ENCODE assay signal across 1 cellular context in genomic region chrX:50180073-50180940, GRCh38.
TF ChIP-seq lines count a peak whose summit lies in the region.

No MANE protein-coding gene starts in this region.

TF ChIP-seq in H1, 55 proteins besides CTCF, POLR2A, EP300 and RAD21:
- TF ChIP-seq MAX (IDR thresholded peaks at IDR 0.05) (peak; percentile 61; the same call in 1 of the 2 replicates), SUZ12 (IDR thresholded peaks at IDR 0.05; ENCODE audit: low read length) (no peak), CHD2 (IDR thresholded peaks at IDR 0.05; ENCODE audit: low read length) (no peak), KDM4A (IDR thresholded peaks at IDR 0.05; ENCODE audit: low read depth, low read length, severe bottlenecking) (no peak), ATF2 (IDR thresholded peaks at IDR 0.05; ENCODE audit: low read length) (no peak), USF2 (IDR thresholded peaks at IDR 0.05; ENCODE audit: low read length) (no peak), CBX5 (IDR thresholded peaks at IDR 0.05; ENCODE audit: low read depth, low read length) (no peak), CTBP2 (IDR thresholded peaks at IDR 0.05; ENCODE audit: borderline replicate concordance, insufficient read depth, insufficient read length, low read length) (no peak), E2F6 (IDR thresholded peaks at IDR 0.05) (0 out of 2 replicates have a peak, but pooled peaks have one; percentile 31), SP1 (IDR thresholded peaks at IDR 0.05; ENCODE audit: low read depth, low read length) (no peak), TAF1 (IDR thresholded peaks at IDR 0.05; ENCODE audit: low read depth, low read length) (no peak), RNF2 (IDR thresholded peaks at IDR 0.05; ENCODE audit: borderline replicate concordance, low read depth, low read length, missing control alignments, poor library complexity, severe bottlenecking) (no peak), BACH1 (IDR thresholded peaks at IDR 0.05; ENCODE audit: low read length) (no peak)
